In the genomic region with DNA sequence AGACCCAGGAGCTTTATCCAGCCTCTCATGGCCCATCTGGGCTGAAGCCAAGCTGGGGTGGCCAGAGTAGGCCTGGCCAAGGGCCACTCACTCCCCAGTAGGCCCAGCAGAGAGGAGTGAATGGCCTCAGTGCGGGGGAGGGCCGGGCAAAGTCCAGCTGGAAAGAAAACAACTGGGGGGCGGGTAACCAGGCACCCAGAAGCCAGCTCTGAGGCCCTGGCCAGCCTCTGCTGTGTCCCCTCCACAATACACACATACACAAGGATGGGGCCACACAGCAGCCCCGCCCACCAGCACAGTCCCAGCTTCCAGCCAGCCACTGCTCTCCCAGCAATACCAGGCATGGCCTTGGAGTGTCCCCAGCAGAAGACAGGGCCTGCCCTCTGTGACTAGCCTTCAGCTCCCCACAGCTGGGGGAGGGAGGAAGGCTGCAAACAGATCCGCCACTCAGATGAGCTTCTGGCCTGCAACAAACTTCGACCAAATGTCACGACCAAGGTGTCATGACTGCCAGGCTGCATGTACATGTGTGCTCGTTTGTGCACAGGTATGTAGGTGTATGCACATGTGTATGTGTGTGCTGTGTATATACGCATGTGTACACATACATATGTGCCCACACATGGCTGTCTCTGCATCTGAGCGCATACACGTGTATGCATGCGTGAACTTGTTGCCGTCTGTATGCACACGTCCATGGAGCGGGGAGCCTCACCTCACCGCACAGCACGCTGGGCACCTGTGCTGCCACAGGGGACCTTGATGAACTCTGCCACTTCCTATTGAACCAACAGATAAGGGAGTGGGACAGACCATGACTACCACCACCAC, we compare ENCODE assay signal across 8 cellular contexts. TPM values are rescaled to one million over a fixed set of nuclear protein-coding genes. Genes with fewer than 3 reads are reported as not detected.
A peak's percentile ranks its signal among the peaks of the same experiment; 100 is the strongest.
DNase-seq lines count a peak whose midpoint lies in the region; ATAC-seq and TF ChIP-seq lines count a peak whose summit lies in the region.

No MANE protein-coding gene starts in this region.

- intact Hi-C loops in left colon (cut with DNase I, micrococcal nuclease): no loop called here

- H3K4me1 Mint-ChIP-seq in activated naive CD8-positive, alpha-beta T cell (ENCODE audit: low read depth): peaks cover 38% of the 10 kb centered on the region
- H3K4me1 Mint-ChIP-seq in activated naive CD8-positive, alpha-beta T cell treated with anti-CD3 and anti-CD28 coated beads, Interleukin-2, amount 50 U/mL, for 24 hours: peaks cover 38% of the 10 kb centered on the region
- H3K4me1 Mint-ChIP-seq in type B pancreatic cell (ENCODE audit: unreplicated experiment): peaks cover 37% of the 10 kb centered on the region

- H3K27ac ChIP-seq in angular gyrus (ENCODE audit: low read depth, low read length): peak overlapping the region; percentile 78

- ATAC-seq in activated naive CD8-positive, alpha-beta T cell treated with anti-CD3 and anti-CD28 coated beads, Interleukin-2, amount 50 U/mL, for 24 hours: no peak
- ATAC-seq in left colon (peak; percentile 56), GM18519 (IDR thresholded peaks at IDR 0.05; ENCODE audit: low FRiP score, unreplicated experiment) (no peak)

- H3K27ac Mint-ChIP-seq in activated naive CD8-positive, alpha-beta T cell: peak overlapping the region; percentile 54
- no peak overlapping the region for H3K27ac Mint-ChIP-seq in activated naive CD8-positive, alpha-beta T cell treated with anti-CD3 and anti-CD28 coated beads, Interleukin-2, amount 50 U/mL, for 24 hours
- H3K27ac Mint-ChIP-seq in type B pancreatic cell: peak overlapping the region; percentile 78

- H3K36me3 Mint-ChIP-seq in activated naive CD8-positive, alpha-beta T cell: no peaks in the 10 kb centered on the region
- H3K36me3 Mint-ChIP-seq in activated naive CD8-positive, alpha-beta T cell treated with anti-CD3 and anti-CD28 coated beads, Interleukin-2, amount 50 U/mL, for 24 hours (ENCODE audit: low read depth): peaks cover 5% of the 10 kb centered on the region
- H3K36me3 Mint-ChIP-seq in type B pancreatic cell: peaks cover 6% of the 10 kb centered on the region

- TF ChIP-seq CTCF in type B pancreatic cell (conservative IDR thresholded peaks at IDR 0.05): no peak

- H3K4me3 Mint-ChIP-seq in activated naive CD8-positive, alpha-beta T cell: no peak overlapping the region
- no peak overlapping the region for H3K4me3 Mint-ChIP-seq in activated naive CD8-positive, alpha-beta T cell treated with anti-CD3 and anti-CD28 coated beads, Interleukin-2, amount 50 U/mL, for 24 hours
- H3K4me3 Mint-ChIP-seq in type B pancreatic cell: peak overlapping the region; percentile 72

- no peaks in the 10 kb centered on the region for H3K9me3 Mint-ChIP-seq in activated naive CD8-positive, alpha-beta T cell (ENCODE audit: low read depth)
- no peaks in the 10 kb centered on the region for H3K9me3 Mint-ChIP-seq in activated naive CD8-positive, alpha-beta T cell treated with anti-CD3 and anti-CD28 coated beads, Interleukin-2, amount 50 U/mL, for 24 hours
- no peaks in the 10 kb centered on the region for H3K9me3 Mint-ChIP-seq in type B pancreatic cell

- no peaks in the 10 kb centered on the region for H3K27me3 Mint-ChIP-seq in activated naive CD8-positive, alpha-beta T cell
- no peaks in the 10 kb centered on the region for H3K27me3 Mint-ChIP-seq in activated naive CD8-positive, alpha-beta T cell treated with anti-CD3 and anti-CD28 coated beads, Interleukin-2, amount 50 U/mL, for 24 hours
- H3K27me3 Mint-ChIP-seq in type B pancreatic cell: no peaks in the 10 kb centered on the region

- no peak for DNase-seq in activated naive CD8-positive, alpha-beta T cell treated with anti-CD3 and anti-CD28 coated beads, Interleukin-2, amount 50 U/mL, for 24 hours
- DNase-seq in left colon (peak; percentile 69), type B pancreatic cell (ENCODE audit: extremely low spot score, unreplicated experiment) (no peak), NOMO-1 treated with dmso at 0.1 percent for 144 hours (lab: John Stamatoyannopoulos, UW; ENCODE audit: unreplicated experiment) (no peak), GF-D8 (lab: John Stamatoyannopoulos, UW) (no peak)

RNA-seq across cellular contexts. Expression of gene CARHSP1, which starts 5.0 kb away (rescaled TPM):
- total RNA-seq in left colon: 10 to 100 TPM; 50.2 to 50.9 TPM
- total RNA-seq in type B pancreatic cell (ENCODE audit: low replicate concordance): 84.6 and 88.0 TPM in 2 replicates

RNA-seq across cellular contexts. Expression of gene LITAFD, which starts 18.3 kb away (rescaled TPM):
- not detected for total RNA-seq in left colon
- total RNA-seq in type B pancreatic cell (ENCODE audit: low replicate concordance): not detected in 2 replicates

Comparison
In these comparisons a context has a peak if more than half of its experiments do, and no peak if none do; other contexts are left out.
1. DNase-seq: peak in left colon (2 of 2); none in activated naive CD8-positive, alpha-beta T cell treated with anti-CD3 and anti-CD28 coated beads, Interleukin-2, amount 50 U/mL, for 24 hours (single experiment), type B pancreatic cell (single experiment), NOMO-1 treated with dmso at 0.1 percent for 144 hours (single experiment) and GF-D8 (single experiment).